11 cellular contexts compared by ENCODE assay signal in the genomic region with DNA sequence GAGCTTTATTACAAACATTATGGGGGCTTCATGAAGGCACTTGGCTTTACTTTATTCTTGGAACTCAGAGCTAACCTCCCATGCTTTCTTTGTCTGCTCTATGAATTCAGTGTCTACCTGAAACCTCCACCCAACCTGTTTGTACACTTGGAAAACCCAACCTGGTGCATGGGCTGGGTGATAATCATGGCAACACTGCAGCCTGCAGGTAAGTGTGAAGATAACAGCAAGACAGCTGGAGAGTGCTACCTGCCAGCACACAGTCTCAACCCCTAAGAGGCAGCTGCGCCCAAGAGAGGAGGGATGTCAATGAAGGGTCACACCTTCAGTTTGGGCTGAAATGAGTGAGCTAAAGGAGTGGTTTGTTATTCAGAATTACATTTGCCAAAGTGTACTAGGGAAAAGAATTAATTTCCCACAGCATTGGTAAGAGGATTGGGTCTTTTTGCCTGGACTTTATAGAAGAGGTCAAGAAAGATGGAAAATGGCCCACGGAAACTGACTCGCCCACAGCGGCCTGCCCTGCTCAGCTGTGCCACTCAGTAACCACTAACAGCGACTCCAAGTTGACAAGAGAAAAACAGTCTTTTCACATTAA. TPM values are rescaled to one million over a fixed set of nuclear protein-coding genes. Genes with fewer than 3 reads are reported as not detected.
DNase-seq lines count a peak whose midpoint lies in the region; ATAC-seq, FAIRE-seq and TF ChIP-seq lines count a peak whose summit lies in the region.
"Had no signal": no experiment of that assay in that cellular context is flagged by ENCODE, and none has a peak within 500 bp of the region (broad histone marks: within the 10 kb centered on the region; RNA-seq: fewer than 3 reads in every experiment).

No MANE protein-coding gene starts in this region.

- CTCF ChIA-PET in CD4-positive, alpha-beta T cell (lab: Charles Lee): no interaction called here

- H3K4me1 ChIP-seq in mucosa of descending colon (ENCODE audit: low read depth): peaks cover 28% of the 10 kb centered on the region

- POLR2A ChIA-PET in CD4-positive, alpha-beta T cell (lab: Charles Lee): no interaction called here

- no peak for DNase-seq in D721Med (ENCODE audit: insufficient read length, low spot score)
- peak; percentile 82 for DNase-seq in LNCaP clone FGC (ENCODE audit: low read depth)
- peak; percentile 17 for DNase-seq in cerebellar cortex (ENCODE audit: low spot score)
- peak in 2 of 3 donors; percentile 62 to 65 for DNase-seq in mucosa of descending colon
- DNase-seq in CD4-positive, alpha-beta T cell: no peak
- no peak for DNase-seq in activated CD4-positive, alpha-beta T cell treated with anti-CD3 and anti-CD28 coated beads, Interleukin-2, amount 50 U/mL, for 1 hour
- no peak for DNase-seq in HCEC 1CT
- DNase-seq: activated CD4-positive, CD25-positive, alpha-beta regulatory T cell treated with anti-CD3 and anti-CD28 coated beads, Interleukin-2, amount 50 U/mL, for 72 hours; NCI-H187 treated with DMSO at 0.1 percent for 48 hours had no signal

- peaks cover 61% of the 10 kb centered on the region for H3K27me3 Mint-ChIP-seq in CD4-positive, alpha-beta T cell

- no peaks in the 10 kb centered on the region for H3K36me3 Mint-ChIP-seq in CD4-positive, alpha-beta T cell (ENCODE audit: low read depth)

- no peaks in the 10 kb centered on the region for H3K4me1 Mint-ChIP-seq in CD4-positive, alpha-beta T cell (ENCODE audit: low read depth)

- H3K4me3 Mint-ChIP-seq in CD4-positive, alpha-beta T cell: no peak overlapping the region

- ATAC-seq in mucosa of descending colon (peak; percentile 84), HG03457 (IDR thresholded peaks at IDR 0.05; ENCODE audit: unreplicated experiment) (no peak)
- ATAC-seq in CD4-positive, alpha-beta T cell (ENCODE audit: poor library complexity): no peak

- FAIRE-seq in D721Med (lab: Jason Lieb, UNC): no peak
- FAIRE-seq: urothelium cell line had no signal

- intact Hi-C loops in mucosa of descending colon (cut with DNase I, micrococcal nuclease): no loop called here
- intact Hi-C loops in CD4-positive, alpha-beta T cell (cut with DNase I, micrococcal nuclease): no loop called here

- H3K9me3 Mint-ChIP-seq in CD4-positive, alpha-beta T cell: peaks cover under 1% of the 10 kb centered on the region

- no peaks in the 10 kb centered on the region for H3K9me3 ChIP-seq in mucosa of descending colon
- H3K9me3 ChIP-seq in CD4-positive, alpha-beta T cell (ENCODE audit: control insufficient read depth, low read length): no peaks in the 10 kb centered on the region

- H3K27me3 ChIP-seq in CD4-positive, alpha-beta T cell (ENCODE audit: control insufficient read depth, insufficient read depth, low read length): peaks cover 9% of the 10 kb centered on the region

- no peak overlapping the region for H3K27ac Mint-ChIP-seq in CD4-positive, alpha-beta T cell

- H3K4me3 ChIP-seq in LNCaP clone FGC (ENCODE audit: low read depth, low read length): no peak overlapping the region
- H3K4me3 ChIP-seq in mucosa of descending colon: no peak overlapping the region

- no peak overlapping the region for H3K27ac ChIP-seq in CD4-positive, alpha-beta T cell (ENCODE audit: low read depth, low read length)

- no peaks in the 10 kb centered on the region for H3K36me3 ChIP-seq in mucosa of descending colon (ENCODE audit: low read depth)

- TF ChIP-seq CTCF in D721Med (IDR thresholded peaks at IDR 0.05; ENCODE audit: insufficient read depth, missing control alignments) (peak; percentile 41), LNCaP clone FGC (IDR thresholded peaks at IDR 0.05; ENCODE audit: control insufficient read depth, extremely low read depth, insufficient read depth) (peak; percentile 98), mucosa of descending colon (IDR thresholded peaks at IDR 0.05) (no peak)
- no peak for TF ChIP-seq CTCF in CD4-positive, alpha-beta T cell (IDR thresholded peaks at IDR 0.05)

RNA-seq across cellular contexts. Expression of a gene that starts 24.4 kb away (rescaled TPM):
- total RNA-seq in mucosa of descending colon: under 1 TPM; 0.23 to 0.60 (median 0.58) TPM
- total RNA-seq in CD4-positive, alpha-beta T cell: not detected

RNA-seq across cellular contexts. Expression of a gene that starts 53.0 kb away (rescaled TPM):
- total RNA-seq in mucosa of descending colon: 10 to 100 TPM in 1 of 3 donors, 1 to 10 TPM in 2; 6.9 to 68.1 (median 7.1) TPM
- total RNA-seq in CD4-positive, alpha-beta T cell: not detected

Comparison
In these comparisons a context has a peak if more than half of its experiments do, and no peak if none do; other contexts are left out.
1. DNase-seq: peak in LNCaP clone FGC (single experiment), cerebellar cortex (single experiment) and mucosa of descending colon (2 of 3); none in D721Med (single experiment), CD4-positive, alpha-beta T cell (0 of 10), activated CD4-positive, alpha-beta T cell treated with anti-CD3 and anti-CD28 coated beads, Interleukin-2, amount 50 U/mL, for 1 hour (single experiment) and HCEC 1CT (single experiment).
2. CTCF ChIP-seq: peak in D721Med (single experiment) and LNCaP clone FGC (single experiment); none in mucosa of descending colon (single experiment) and CD4-positive, alpha-beta T cell (single experiment).
3. RNA of a gene that starts 53.0 kb away (total RNA-seq): 6.9 to 68.1 TPM in mucosa of descending colon; not detected in CD4-positive, alpha-beta T cell; every median in the first group is over 4 times any median in the second.